Comparison of ENCODE assay signal across 28 cellular contexts in genomic region chr14:101754893-101755292, GRCh38.
"Had no signal": no experiment of that assay in that cellular context is flagged by ENCODE, and none has a peak within 500 bp of the region (broad histone marks: within the 10 kb centered on the region; RNA-seq: fewer than 3 reads in every experiment).

No MANE protein-coding gene starts in this region.

- H3K27ac ChIP-seq: stomach, suprapubic skin, testis, thoracic aorta, thyroid gland, tibial artery, tibial nerve, transverse colon, upper lobe of left lung, upper lobe of right lung, uterus, vagina had no signal

- H3K27ac Mint-ChIP-seq: stimulated activated effector memory CD8-positive, alpha-beta T cell treated with anti-CD3 and anti-CD28 coated beads, Interleukin-12 subunit alpha, Interleukin-12 subunit beta, amount 100 ng/mL, for 72 hours; stimulated activated memory B cell treated with anti-CD40 and anti-IgM and Interleukin-4, amounts not matched to agents 10 μg/mL and 1 μg/mL and 100 μg/mL, for 72 hours; stimulated activated naive B cell treated with anti-CD40 and anti-IgM and Interleukin-4, amounts not matched to agents 10 μg/mL and 1 μg/mL and 100 μg/mL, for 72 hours; stimulated activated naive CD8-positive, alpha-beta T cell treated with anti-CD3 and anti-CD28 coated beads, Interleukin-15, amount 100 ng/mL, for 72 hours; stimulated activated naive CD8-positive, alpha-beta T cell treated with anti-CD3 and anti-CD28 coated beads, Interleukin-15, Interleukin-2, amounts not matched to agents 100 ng/mL and 50 ng/mL, for 24 hours; type B pancreatic cell had no signal

- DNase-seq: stimulated activated CD4-positive, alpha-beta T cell treated with anti-CD3 and anti-CD28 coated beads, Interleukin-2, amount 100 ng/mL, for 48 hours; stimulated activated CD4-positive, alpha-beta T cell treated with anti-CD3 and anti-CD28 coated beads, Interleukin-4, amount 100 ng/mL, for 1 hour; stimulated activated CD4-positive, alpha-beta T cell treated with anti-CD3 and anti-CD28 coated beads, Interleukin-4, amount 100 ng/mL, for 24 hours; stimulated activated CD4-positive, alpha-beta T cell treated with anti-CD3 and anti-CD28 coated beads, Interleukin-4, amount 100 ng/mL, for 4 hours; stimulated activated CD8-positive, alpha-beta memory T cell treated with anti-CD3 and anti-CD28 coated beads, Interleukin-4, amount 100 ng/mL, for 48 hours; stimulated activated naive B cell treated with anti-CD40 and anti-IgM and Interleukin-4, amounts not matched to agents 10 μg/mL and 1 μg/mL and 100 μg/mL, for 72 hours; stimulated activated naive CD4-positive, alpha-beta T cell; stimulated activated naive CD4-positive, alpha-beta T cell treated with Interleukin-2 at 50 U/mL for 16 hours; stimulated activated naive CD8-positive, alpha-beta T cell treated with anti-CD3 and anti-CD28 coated beads, Interleukin-15, amount 100 ng/mL, for 72 hours; stimulated activated naive CD8-positive, alpha-beta T cell treated with anti-CD3 and anti-CD28 coated beads, Interleukin-15, Interleukin-2, amounts not matched to agents 100 U/mL and 50 U/mL, for 24 hours; stomach; substantia nigra; testis; thyroid gland; tibial artery; transverse colon; trophoblast cell; upper lobe of left lung; upper lobe of right lung; uterus had no signal

- H3K4me1 ChIP-seq: upper lobe of right lung, uterus, vagina had no signal

- H3K36me3 ChIP-seq: stomach, suprapubic skin, thoracic aorta, thyroid gland, tibial artery, tibial nerve, transverse colon, upper lobe of left lung, upper lobe of right lung, uterus, vagina had no signal

- H3K27me3 ChIP-seq: testis, thyroid gland, upper lobe of left lung, uterus, vagina had no signal

- H3K36me3 Mint-ChIP-seq: stimulated activated memory B cell treated with anti-CD40 and anti-IgM and Interleukin-4, amounts not matched to agents 10 μg/mL and 1 μg/mL and 100 μg/mL, for 72 hours; stimulated activated naive B cell treated with anti-CD40 and anti-IgM and Interleukin-4, amounts not matched to agents 10 μg/mL and 1 μg/mL and 100 μg/mL, for 72 hours; type B pancreatic cell had no signal

- H3K9me3 ChIP-seq: suprapubic skin, testis, thoracic aorta, thyroid gland, tibial artery, tibial nerve, transverse colon, upper lobe of left lung, upper lobe of right lung, uterus, vagina had no signal

- H3K9me3 Mint-ChIP-seq: type B pancreatic cell had no signal

- H3K4me1 Mint-ChIP-seq: stimulated activated memory B cell treated with anti-CD40 and anti-IgM and Interleukin-4, amounts not matched to agents 10 μg/mL and 1 μg/mL and 100 μg/mL, for 72 hours had no signal

- H3K4me3 ChIP-seq: stomach, suprapubic skin, testis, thoracic aorta, thyroid gland, tibial artery, tibial nerve, transverse colon, upper lobe of left lung, upper lobe of right lung, uterus, vagina had no signal

- H3K4me3 Mint-ChIP-seq: stimulated activated effector memory CD8-positive, alpha-beta T cell treated with anti-CD3 and anti-CD28 coated beads, Interleukin-12 subunit alpha, Interleukin-12 subunit beta, amount 100 ng/mL, for 72 hours; stimulated activated memory B cell treated with anti-CD40 and anti-IgM and Interleukin-4, amounts not matched to agents 10 μg/mL and 1 μg/mL and 100 μg/mL, for 72 hours; stimulated activated naive B cell treated with anti-CD40 and anti-IgM and Interleukin-4, amounts not matched to agents 10 μg/mL and 1 μg/mL and 100 μg/mL, for 72 hours; stimulated activated naive CD8-positive, alpha-beta T cell treated with anti-CD3 and anti-CD28 coated beads, Interleukin-15, amount 100 ng/mL, for 72 hours; stimulated activated naive CD8-positive, alpha-beta T cell treated with anti-CD3 and anti-CD28 coated beads, Interleukin-15, Interleukin-2, amounts not matched to agents 100 ng/mL and 50 ng/mL, for 24 hours; type B pancreatic cell had no signal
